In the genomic region with DNA sequence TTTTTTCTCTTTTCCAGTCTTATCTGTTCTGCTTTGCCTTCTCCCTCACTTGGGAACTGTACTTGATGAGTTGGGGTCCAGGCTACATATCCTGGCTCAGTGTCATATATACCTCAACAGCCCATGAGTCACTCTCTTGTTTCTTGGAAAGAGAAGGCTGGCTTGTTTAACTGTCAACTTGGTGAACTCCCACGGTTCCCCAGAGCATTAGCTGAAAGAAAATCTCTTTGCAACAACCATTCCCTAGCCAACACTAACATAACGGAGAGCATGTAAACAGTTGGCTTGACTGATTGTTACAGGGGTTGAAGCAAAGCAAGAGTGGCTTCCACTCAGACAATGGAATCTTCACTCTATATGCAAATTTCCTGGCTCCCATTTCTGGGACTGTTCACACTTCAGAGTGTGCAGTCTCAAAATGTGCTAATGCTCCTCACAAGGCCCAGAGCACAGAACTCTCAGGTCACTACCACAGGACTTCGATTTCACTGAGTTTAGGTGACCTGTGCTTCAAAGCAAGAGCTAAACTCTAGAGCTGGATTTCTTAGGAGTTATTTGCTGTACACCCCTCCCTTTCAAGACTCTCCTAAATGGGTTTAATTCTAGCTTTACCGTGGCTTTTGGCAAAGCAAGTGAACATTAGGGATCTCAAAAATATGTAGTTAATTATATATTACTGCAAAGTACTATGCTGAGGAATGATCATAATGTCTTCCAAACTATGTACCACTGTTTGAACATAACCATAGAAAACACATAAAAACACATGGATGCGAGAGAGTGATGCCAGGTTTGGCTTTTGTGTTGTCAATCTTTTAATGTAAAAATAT, we compare ENCODE assay signal across 15 cellular contexts.
DNase-seq lines count a peak whose midpoint lies in the region; ATAC-seq, FAIRE-seq and TF ChIP-seq lines count a peak whose summit lies in the region.
"Had no signal": no experiment of that assay in that cellular context is flagged by ENCODE, and none has a peak within 500 bp of the region (broad histone marks: within the 10 kb centered on the region; RNA-seq: fewer than 3 reads in every experiment).

No MANE protein-coding gene starts in this region.

- no peak overlapping the region for H3K14ac ChIP-seq in H1 (ENCODE audit: insufficient read length)

- H3K27ac ChIP-seq in H1 (ENCODE audit: low read depth, low read length), result no peak overlapping the region
- H3K27ac ChIP-seq: skin epidermis had no signal

- no peak for TF ChIP-seq EP300 in H1 (IDR thresholded peaks at IDR 0.05; ENCODE audit: borderline replicate concordance in 1 of 2, low read depth in 2 of 2, low read length in 2 of 2)

- no peak for ATAC-seq in left lobe of liver
- no peak for ATAC-seq in HG03045 (IDR thresholded peaks at IDR 0.05; ENCODE audit: unreplicated experiment)
- ATAC-seq in GM18858 (IDR thresholded peaks at IDR 0.05; ENCODE audit: unreplicated experiment), result no peak
- no peak for ATAC-seq in HG02938 (IDR thresholded peaks at IDR 0.05; ENCODE audit: unreplicated experiment)
- ATAC-seq: activated CD4-positive, alpha-beta T cell treated with anti-CD3 and anti-CD28 coated beads for 36 hours; CD8-positive, alpha-beta T cell; HepG2; stimulated activated naive CD8-positive, alpha-beta T cell treated with anti-CD3 and anti-CD28 coated beads, Interleukin-15, amount 100 ng/mL, for 72 hours had no signal

- H2AK5ac ChIP-seq in H1 (ENCODE audit: low read depth, low read length), result no peak overlapping the region

- 74% methylated on average over 5 of the region's 5 CpGs; no CpG with 5 or more reads in 1 of the 2 experiments for whole genome bisulfite sequencing in H1 (ENCODE audit: extremely low coverage in 1 of 2, insufficient coverage in 1 of 2, insufficient read length in 1 of 2, insufficient replicate concordance in 2 of 2, low coverage in 1 of 2, low lambda C conversion rate in 2 of 2, missing lambda C conversion rate in 1 of 2), 2 experiments

- H3K4me1 ChIP-seq in H1 (replicated peaks in 1 of 4; ENCODE audit: control insufficient read depth in 3 of 4, insufficient read depth in 4 of 4, low read length in 3 of 4), result no peaks in the 10 kb centered on the region

- no peak overlapping the region for H2BK5ac ChIP-seq in H1 (ENCODE audit: low read depth, low read length)

- H3K56ac ChIP-seq in H1 (replicated peaks; ENCODE audit: insufficient read length, low read depth, low read length), result no peak overlapping the region

- H3K79me1 ChIP-seq in H1 (ENCODE audit: low read depth, low read length), result no peaks in the 10 kb centered on the region

- CTCF ChIA-PET in H1 (lab: Charles Lee; ENCODE audit: partially characterized antibody), result interaction anchor here (0.6 kb wide), 1 partner anchor 9 kb away, joined by 3 read pairs; no protein-coding TSS in a partner anchor

- no peak overlapping the region for H2BK12ac ChIP-seq in H1 (ENCODE audit: low read depth, low read length)

- no peak overlapping the region for H2BK20ac ChIP-seq in H1 (ENCODE audit: low read length)

- no peaks in the 10 kb centered on the region for H4K20me1 ChIP-seq in H1 (replicated peaks in 1 of 2; ENCODE audit: control insufficient read depth in 1 of 2, insufficient read depth in 2 of 2, low read length in 2 of 2)

- H3K4me3 ChIP-seq in H1 (ENCODE audit: extremely low read depth in 1 of 4, insufficient read depth in 2 of 4, low read depth in 3 of 4, low read length in 4 of 4), result no peak overlapping the region
- H3K4me3 ChIP-seq: skin epidermis had no signal

- no peaks in the 10 kb centered on the region for H3K79me2 ChIP-seq in H1 (ENCODE audit: control insufficient read depth in 1 of 2, insufficient read depth in 2 of 2, low read length in 2 of 2)

- no peak for FAIRE-seq in H1 (lab: Jason Lieb, UNC)
- FAIRE-seq: GM18507, HepG2 had no signal

- DNase-seq in AG20443 (ENCODE audit: low spot score) (peak; percentile 48), NCI-H2227 treated with DMSO at 0.1 percent for 48 hours (lab: John Stamatoyannopoulos, UW) (peak; percentile 56), H1 (ENCODE audit: low read depth in 1 of 2, low spot score in 2 of 2) (no peak), myocyte (ENCODE audit: low read depth) (peak; percentile 66), left lobe of liver (ENCODE audit: low spot score) (no peak)
- DNase-seq: activated CD4-positive, alpha-beta T cell treated with anti-CD3 and anti-CD28 coated beads for 36 hours; amygdala; CD8-positive, alpha-beta T cell; stimulated activated naive CD8-positive, alpha-beta T cell treated with anti-CD3 and anti-CD28 coated beads, Interleukin-15, amount 100 ng/mL, for 72 hours had no signal

- no peak overlapping the region for H4K5ac ChIP-seq in H1 (ENCODE audit: insufficient read length, low read depth, low read length)

- no peak for TF ChIP-seq CTCF in H1 (IDR thresholded peaks at IDR 0.05; ENCODE audit: control extremely low read depth in 1 of 3, insufficient read depth in 1 of 3, low read depth in 1 of 3, low read length in 3 of 3)

- no peak overlapping the region for H3K4me2 ChIP-seq in H1 (ENCODE audit: insufficient read depth in 1 of 2, low read depth in 2 of 2, low read length in 2 of 2)

- H2BK120ac ChIP-seq in H1 (replicated peaks; ENCODE audit: low read depth, low read length), result no peak overlapping the region

- H2BK15ac ChIP-seq in H1 (ENCODE audit: low read length), result no peak overlapping the region

- H3K23ac ChIP-seq in H1 (ENCODE audit: insufficient read length), result no peak overlapping the region

- POLR2A ChIA-PET in H1 (lab: Charles Lee; ENCODE audit: partially characterized antibody), result no interaction called here

- H3K9me3 ChIP-seq in H1 (ENCODE audit: insufficient read depth in 2 of 2, low read depth in 1 of 2, low read length in 1 of 2), result no peaks in the 10 kb centered on the region

- no peaks in the 10 kb centered on the region for H3K23me2 ChIP-seq in H1 (ENCODE audit: low read depth, low read length)

- no peak overlapping the region for H4K8ac ChIP-seq in H1 (ENCODE audit: extremely low read depth, insufficient read depth, low read length)

- no peak for TF ChIP-seq POLR2A in H1 (IDR thresholded peaks at IDR 0.05; ENCODE audit: control extremely low read depth in 1 of 2, low read depth in 2 of 2, low read length in 2 of 2)

- no peak overlapping the region for H4K91ac ChIP-seq in H1 (replicated peaks; ENCODE audit: insufficient read length, low read length)

- no peak for TF ChIP-seq RAD21 in H1 (IDR thresholded peaks at IDR 0.05 in 1 of 2, conservative IDR thresholded peaks at IDR 0.05 in 1 of 2; ENCODE audit: low read depth in 2 of 2, low read length in 2 of 2)

- H3K9ac ChIP-seq in H1 (replicated peaks in 1 of 4; ENCODE audit: extremely low read depth in 1 of 4, low read depth in 3 of 4, low read length in 3 of 4), result no peak overlapping the region

- no peak overlapping the region for H3K4ac ChIP-seq in H1 (replicated peaks; ENCODE audit: insufficient read length, low read depth, low read length)

- peak overlapping the region; percentile 23; the same call in 1 of the 2 replicates for H2AFZ ChIP-seq in H1 (ENCODE audit: low read length)

- H3K27me3 ChIP-seq in H1 (replicated peaks in 1 of 4; ENCODE audit: control insufficient read depth in 3 of 4, extremely low read depth in 1 of 4, insufficient read depth in 3 of 4, low read length in 3 of 4), result no peaks in the 10 kb centered on the region

- no peaks in the 10 kb centered on the region for H3K36me3 ChIP-seq in H1 (ENCODE audit: control insufficient read depth in 2 of 4, insufficient read depth in 4 of 4, low read length in 3 of 4)

- H3K18ac ChIP-seq in H1 (ENCODE audit: extremely low read depth, low read length), result no peak overlapping the region

TF ChIP-seq in H1, 55 proteins besides CTCF, POLR2A, EP300 and RAD21:
- TF ChIP-seq CHD2 (IDR thresholded peaks at IDR 0.05; ENCODE audit: low read length) (no peak), SIN3A (conservative IDR thresholded peaks at IDR 0.05 in 1 of 2, IDR thresholded peaks at IDR 0.05 in 1 of 2; ENCODE audit: low read depth in 1 of 2, low read length in 2 of 2) (no peak), KDM4A (IDR thresholded peaks at IDR 0.05; ENCODE audit: low read depth, low read length, severe bottlenecking) (no peak), BCL11A (IDR thresholded peaks at IDR 0.05; ENCODE audit: low read depth in 2 of 2, low read length in 2 of 2) (no peak)
- TF ChIP-seq, protein P1, sequence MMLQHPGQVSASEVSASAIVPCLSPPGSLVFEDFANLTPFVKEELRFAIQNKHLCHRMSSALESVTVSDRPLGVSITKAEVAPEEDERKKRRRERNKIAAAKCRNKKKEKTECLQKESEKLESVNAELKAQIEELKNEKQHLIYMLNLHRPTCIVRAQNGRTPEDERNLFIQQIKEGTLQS (IDR thresholded peaks at IDR 0.05; ENCODE audit: insufficient read depth, low read depth, low read length), result no peak

Comparison
In these comparisons a context has a peak if more than half of its experiments do, and no peak if none do; other contexts are left out.
1. DNase-seq: peak in AG20443 (single experiment), NCI-H2227 treated with DMSO at 0.1 percent for 48 hours (single experiment) and myocyte (single experiment); none in H1 (0 of 2) and left lobe of liver (single experiment).